1 cellular context compared by ENCODE assay signal in the genomic region with DNA sequence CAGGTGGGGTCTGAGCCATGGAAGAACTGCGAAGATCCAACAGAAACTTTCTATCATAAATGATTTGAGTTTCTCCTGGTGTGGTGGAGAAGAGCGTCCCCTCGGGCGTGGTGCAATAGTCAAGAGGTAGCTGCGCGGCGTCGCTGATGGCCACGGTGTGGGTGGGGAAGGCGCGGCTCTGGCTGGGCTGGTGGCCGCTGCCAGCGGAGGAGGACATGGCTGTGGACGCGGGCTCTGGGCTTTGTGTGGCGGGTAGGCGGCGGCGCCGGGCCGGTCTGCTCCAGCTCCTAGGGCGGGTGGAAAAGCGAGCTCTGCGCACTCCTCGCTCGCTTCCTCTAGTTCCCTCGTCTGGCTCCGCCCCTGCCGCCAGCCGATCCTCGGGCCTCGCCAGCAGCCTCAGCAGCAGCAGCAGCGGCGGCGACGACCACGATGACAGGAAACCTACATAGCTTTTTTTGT.
A peak's percentile ranks its signal among the peaks of the same experiment; 100 is the strongest.
TF ChIP-seq lines count a peak whose summit lies in the region.

No MANE protein-coding gene starts in this region.

TF ChIP-seq in HepG2, 621 proteins besides CTCF, POLR2A, EP300 and RAD21 (continued from another document and continues in another):
- TF ChIP-seq, protein P1, sequence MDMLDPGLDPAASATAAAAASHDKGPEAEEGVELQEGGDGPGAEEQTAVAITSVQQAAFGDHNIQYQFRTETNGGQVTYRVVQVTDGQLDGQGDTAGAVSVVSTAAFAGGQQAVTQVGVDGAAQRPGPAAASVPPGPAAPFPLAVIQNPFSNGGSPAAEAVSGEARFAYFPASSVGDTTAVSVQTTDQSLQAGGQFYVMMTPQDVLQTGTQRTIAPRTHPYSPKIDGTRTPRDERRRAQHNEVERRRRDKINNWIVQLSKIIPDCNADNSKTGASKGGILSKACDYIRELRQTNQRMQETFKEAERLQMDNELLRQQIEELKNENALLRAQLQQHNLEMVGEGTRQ (IDR thresholded peaks at IDR 0.05; ENCODE audit: low read depth, low read length), result no peak
- TF ChIP-seq, protein P1 (CRISPR knock-in tag; IDR thresholded peaks at IDR 0.05; ENCODE audit: borderline replicate concordance), result no peak
- TF ChIP-seq MTERF4 (CRISPR knock-in tag; IDR thresholded peaks at IDR 0.05) (no peak), ZNF788 (CRISPR knock-in tag; IDR thresholded peaks at IDR 0.05; ENCODE audit: borderline replicate concordance) (peak; percentile 70; the same call in 1 of the 2 replicates), ZFYVE20 (CRISPR knock-in tag; IDR thresholded peaks at IDR 0.05; ENCODE audit: borderline replicate concordance, low read depth) (no peak), ZNF746 (CRISPR knock-in tag; IDR thresholded peaks at IDR 0.05) (no peak), FOXJ3 (CRISPR knock-in tag; IDR thresholded peaks at IDR 0.05; ENCODE audit: borderline replicate concordance) (no peak), ZNF296 (CRISPR knock-in tag; conservative IDR thresholded peaks at IDR 0.05) (no peak), ZNF672 (CRISPR knock-in tag; IDR thresholded peaks at IDR 0.05) (no peak), EED (CRISPR knock-in tag; IDR thresholded peaks at IDR 0.05) (no peak), ZNF674 (CRISPR knock-in tag; IDR thresholded peaks at IDR 0.05; ENCODE audit: low read depth) (no peak), THAP11 (CRISPR knock-in tag; IDR thresholded peaks at IDR 0.05) (no peak), ZNF629 (CRISPR knock-in tag; conservative IDR thresholded peaks at IDR 0.05) (no peak), ARID4A (CRISPR knock-in tag; IDR thresholded peaks at IDR 0.05; ENCODE audit: borderline replicate concordance) (peak; percentile 61; the same call in 1 of the 2 replicates), ESRRA (CRISPR knock-in tag; IDR thresholded peaks at IDR 0.05; ENCODE audit: low read depth) (no peak), ZNF703 (CRISPR knock-in tag; IDR thresholded peaks at IDR 0.05; ENCODE audit: borderline replicate concordance) (no peak), ZNF547 (CRISPR knock-in tag; IDR thresholded peaks at IDR 0.05) (0 out of 2 replicates have a peak, but pooled peaks have one; percentile 43), ZFP36 (IDR thresholded peaks at IDR 0.05; ENCODE audit: borderline replicate concordance, low read depth, low read length, partially characterized antibody) (no peak), KLF11 (CRISPR knock-in tag; IDR thresholded peaks at IDR 0.05) (no peak), ELF3 (CRISPR knock-in tag; IDR thresholded peaks at IDR 0.05) (no peak), ZNF775 (CRISPR knock-in tag; IDR thresholded peaks at IDR 0.05; ENCODE audit: borderline replicate concordance) (no peak), SMARCC2 (IDR thresholded peaks at IDR 0.05) (no peak), SMYD3 (CRISPR knock-in tag; IDR thresholded peaks at IDR 0.05) (no peak), MYC (CRISPR knock-in tag; IDR thresholded peaks at IDR 0.05; ENCODE audit: borderline replicate concordance) (no peak), MTF1 (CRISPR knock-in tag; IDR thresholded peaks at IDR 0.05) (no peak), ZNF329 (CRISPR knock-in tag; IDR thresholded peaks at IDR 0.05; ENCODE audit: low read depth) (peak; percentile 82), ZNF615 (CRISPR knock-in tag; IDR thresholded peaks at IDR 0.05; ENCODE audit: borderline replicate concordance) (no peak), TIGD3 (CRISPR knock-in tag; IDR thresholded peaks at IDR 0.05; ENCODE audit: borderline replicate concordance) (no peak), ZBTB26 (CRISPR knock-in tag; IDR thresholded peaks at IDR 0.05; ENCODE audit: borderline replicate concordance) (no peak), TAF15 (IDR thresholded peaks at IDR 0.05; ENCODE audit: low read depth, low read length, poor library complexity, severe bottlenecking) (no peak), NCOR1 (IDR thresholded peaks at IDR 0.05; ENCODE audit: borderline replicate concordance, low read length) (no peak), ZIK1 (CRISPR knock-in tag; IDR thresholded peaks at IDR 0.05; ENCODE audit: borderline replicate concordance, low read depth) (no peak), PHF5A (CRISPR knock-in tag; IDR thresholded peaks at IDR 0.05; ENCODE audit: low read depth, unreplicated experiment) (no peak), DNMT3B (CRISPR knock-in tag; conservative IDR thresholded peaks at IDR 0.05) (no peak), ZNF563 (CRISPR knock-in tag; IDR thresholded peaks at IDR 0.05) (no peak), RFXAP (CRISPR knock-in tag; IDR thresholded peaks at IDR 0.05; ENCODE audit: borderline replicate concordance) (no peak), ZNF660 (CRISPR knock-in tag; IDR thresholded peaks at IDR 0.05; ENCODE audit: borderline replicate concordance, low read depth) (no peak), ZGPAT (CRISPR knock-in tag; IDR thresholded peaks at IDR 0.05) (peak; percentile 34; the same call in 1 of the 2 replicates), TCF7L2 (IDR thresholded peaks at IDR 0.05; ENCODE audit: low read depth, low read length) (no peak), TOPORS (CRISPR knock-in tag; IDR thresholded peaks at IDR 0.05) (no peak), BCL3 (CRISPR knock-in tag; IDR thresholded peaks at IDR 0.05) (peak; percentile 64; the same call in 1 of the 2 replicates)
- TF ChIP-seq, protein P2, sequence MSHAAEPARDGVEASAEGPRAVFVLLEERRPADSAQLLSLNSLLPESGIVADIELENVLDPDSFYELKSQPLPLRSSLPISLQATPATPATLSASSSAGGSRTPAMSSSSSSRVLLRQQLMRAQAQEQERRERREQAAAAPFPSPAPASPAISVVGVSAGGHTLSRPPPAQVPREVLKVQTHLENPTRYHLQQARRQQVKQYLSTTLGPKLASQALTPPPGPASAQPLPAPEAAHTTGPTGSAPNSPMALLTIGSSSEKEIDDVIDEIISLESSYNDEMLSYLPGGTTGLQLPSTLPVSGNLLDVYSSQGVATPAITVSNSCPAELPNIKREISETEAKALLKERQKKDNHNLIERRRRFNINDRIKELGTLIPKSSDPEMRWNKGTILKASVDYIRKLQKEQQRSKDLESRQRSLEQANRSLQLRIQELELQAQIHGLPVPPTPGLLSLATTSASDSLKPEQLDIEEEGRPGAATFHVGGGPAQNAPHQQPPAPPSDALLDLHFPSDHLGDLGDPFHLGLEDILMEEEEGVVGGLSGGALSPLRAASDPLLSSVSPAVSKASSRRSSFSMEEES (CRISPR knock-in tag; IDR thresholded peaks at IDR 0.05), result no peak
- TF ChIP-seq, protein P3, sequence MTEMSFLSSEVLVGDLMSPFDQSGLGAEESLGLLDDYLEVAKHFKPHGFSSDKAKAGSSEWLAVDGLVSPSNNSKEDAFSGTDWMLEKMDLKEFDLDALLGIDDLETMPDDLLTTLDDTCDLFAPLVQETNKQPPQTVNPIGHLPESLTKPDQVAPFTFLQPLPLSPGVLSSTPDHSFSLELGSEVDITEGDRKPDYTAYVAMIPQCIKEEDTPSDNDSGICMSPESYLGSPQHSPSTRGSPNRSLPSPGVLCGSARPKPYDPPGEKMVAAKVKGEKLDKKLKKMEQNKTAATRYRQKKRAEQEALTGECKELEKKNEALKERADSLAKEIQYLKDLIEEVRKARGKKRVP (CRISPR knock-in tag; IDR thresholded peaks at IDR 0.05), result no peak
- TF ChIP-seq, protein P4, sequence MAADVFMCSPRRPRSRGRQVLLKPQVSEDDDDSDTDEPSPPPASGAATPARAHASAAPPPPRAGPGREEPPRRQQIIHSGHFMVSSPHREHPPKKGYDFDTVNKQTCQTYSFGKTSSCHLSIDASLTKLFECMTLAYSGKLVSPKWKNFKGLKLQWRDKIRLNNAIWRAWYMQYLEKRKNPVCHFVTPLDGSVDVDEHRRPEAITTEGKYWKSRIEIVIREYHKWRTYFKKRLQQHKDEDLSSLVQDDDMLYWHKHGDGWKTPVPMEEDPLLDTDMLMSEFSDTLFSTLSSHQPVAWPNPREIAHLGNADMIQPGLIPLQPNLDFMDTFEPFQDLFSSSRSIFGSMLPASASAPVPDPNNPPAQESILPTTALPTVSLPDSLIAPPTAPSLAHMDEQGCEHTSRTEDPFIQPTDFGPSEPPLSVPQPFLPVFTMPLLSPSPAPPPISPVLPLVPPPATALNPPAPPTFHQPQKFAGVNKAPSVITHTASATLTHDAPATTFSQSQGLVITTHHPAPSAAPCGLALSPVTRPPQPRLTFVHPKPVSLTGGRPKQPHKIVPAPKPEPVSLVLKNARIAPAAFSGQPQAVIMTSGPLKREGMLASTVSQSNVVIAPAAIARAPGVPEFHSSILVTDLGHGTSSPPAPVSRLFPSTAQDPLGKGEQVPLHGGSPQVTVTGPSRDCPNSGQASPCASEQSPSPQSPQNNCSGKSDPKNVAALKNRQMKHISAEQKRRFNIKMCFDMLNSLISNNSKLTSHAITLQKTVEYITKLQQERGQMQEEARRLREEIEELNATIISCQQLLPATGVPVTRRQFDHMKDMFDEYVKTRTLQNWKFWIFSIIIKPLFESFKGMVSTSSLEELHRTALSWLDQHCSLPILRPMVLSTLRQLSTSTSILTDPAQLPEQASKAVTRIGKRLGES (CRISPR knock-in tag; IDR thresholded peaks at IDR 0.05; ENCODE audit: borderline replicate concordance), result no peak
